In genomic region chr3:179750720-179751328, GRCh38 we compare ENCODE assay signal across 9 cellular contexts.
DNase-seq lines count a peak whose midpoint lies in the region; ATAC-seq and TF ChIP-seq lines count a peak whose summit lies in the region.
"Had no signal": no experiment of that assay in that cellular context is flagged by ENCODE, and none has a peak within 500 bp of the region (broad histone marks: within the 10 kb centered on the region; RNA-seq: fewer than 3 reads in every experiment).

No MANE protein-coding gene starts in this region.

- H3K4me1 Mint-ChIP-seq in activated CD4-positive, alpha-beta T cell treated with anti-CD3 and anti-CD28 coated beads, Interleukin-2, amount 10 ng/mL, durations not matched to agents 7 days and 5 days: no peaks in the 10 kb centered on the region
- peaks cover 2% of the 10 kb centered on the region for H3K4me1 Mint-ChIP-seq in T-helper 17 cell
- H3K4me1 Mint-ChIP-seq in effector memory CD8-positive, alpha-beta T cell (ENCODE audit: low read depth in 2 of 2): no peaks in the 10 kb centered on the region
- H3K4me1 Mint-ChIP-seq: activated naive CD4-positive, alpha-beta T cell treated with anti-CD3 and anti-CD28 coated beads, Interleukin-2, amount 50 U/mL, for 24 hours had no signal

- H3K27me3 ChIP-seq in Panc1 (ENCODE audit: control insufficient read depth, insufficient read depth, low read length): no peaks in the 10 kb centered on the region

- intact Hi-C loops in Panc1 (cut with micrococcal nuclease; ENCODE audit: unreplicated experiment): no loop called here

- POLR2A ChIA-PET in activated CD4-positive, alpha-beta T cell treated with anti-CD3 and anti-CD28 coated beads, Interleukin-2, amount 10 ng/mL, durations not matched to agents 7 days and 5 days (lab: Charles Lee): no interaction called here
- POLR2A ChIA-PET in Panc1 (lab: Charles Lee): no interaction called here

- ATAC-seq in HG02885 (IDR thresholded peaks at IDR 0.05; ENCODE audit: poor library complexity, unreplicated experiment) (peak; percentile 72), Panc1 (peak; percentile 80), T-helper 17 cell (no peak), GM21737 (IDR thresholded peaks at IDR 0.05; ENCODE audit: unreplicated experiment) (no peak)
- no peak for ATAC-seq in effector memory CD8-positive, alpha-beta T cell (replicated peaks)

- H3K9me3 ChIP-seq in Panc1 (ENCODE audit: control insufficient read depth, insufficient read depth, low read depth, low read length): no peaks in the 10 kb centered on the region
- no peaks in the 10 kb centered on the region for H3K9me3 ChIP-seq in T-helper 17 cell (ENCODE audit: control insufficient read depth, low read length, poor library complexity, severe bottlenecking)

- no peak overlapping the region for H3K27ac Mint-ChIP-seq in activated CD4-positive, alpha-beta T cell treated with anti-CD3 and anti-CD28 coated beads, Interleukin-2, amount 10 ng/mL, durations not matched to agents 7 days and 5 days
- no peak overlapping the region for H3K27ac Mint-ChIP-seq in T-helper 17 cell
- no peak overlapping the region for H3K27ac Mint-ChIP-seq in effector memory CD8-positive, alpha-beta T cell
- H3K27ac Mint-ChIP-seq: activated naive CD4-positive, alpha-beta T cell treated with anti-CD3 and anti-CD28 coated beads, Interleukin-2, amount 50 U/mL, for 24 hours had no signal

- peak; percentile 83 for TF ChIP-seq CTCF in Panc1 (IDR thresholded peaks at IDR 0.05)
- TF ChIP-seq CTCF in foreskin fibroblast (IDR thresholded peaks at IDR 0.05; ENCODE audit: low read depth, low read length): peak; percentile 74

- CTCF ChIA-PET in activated CD4-positive, alpha-beta T cell treated with anti-CD3 and anti-CD28 coated beads, Interleukin-2, amount 10 ng/mL, durations not matched to agents 7 days and 5 days (lab: Charles Lee): interaction anchor here (1.3 kb wide), 1 partner anchor 16 kb away, joined by 3 read pairs; no protein-coding TSS in a partner anchor
- CTCF ChIA-PET in Panc1 (lab: Charles Lee): no interaction called here

- H3K36me3 ChIP-seq in Panc1 (ENCODE audit: control insufficient read depth, insufficient read depth, low read length): no peaks in the 10 kb centered on the region

- H3K36me3 Mint-ChIP-seq in activated CD4-positive, alpha-beta T cell treated with anti-CD3 and anti-CD28 coated beads, Interleukin-2, amount 10 ng/mL, durations not matched to agents 7 days and 5 days (ENCODE audit: low read depth): peaks cover 7% of the 10 kb centered on the region
- H3K36me3 Mint-ChIP-seq in T-helper 17 cell (ENCODE audit: low read depth): peaks cover 4% of the 10 kb centered on the region
- peaks cover 5% of the 10 kb centered on the region for H3K36me3 Mint-ChIP-seq in effector memory CD8-positive, alpha-beta T cell (ENCODE audit: insufficient read depth)

- H3K4me3 Mint-ChIP-seq in activated CD4-positive, alpha-beta T cell treated with anti-CD3 and anti-CD28 coated beads, Interleukin-2, amount 10 ng/mL, durations not matched to agents 7 days and 5 days: no peak overlapping the region
- H3K4me3 Mint-ChIP-seq in T-helper 17 cell: no peak overlapping the region
- H3K4me3 Mint-ChIP-seq in effector memory CD8-positive, alpha-beta T cell: no peak overlapping the region
- H3K4me3 Mint-ChIP-seq: activated naive CD4-positive, alpha-beta T cell treated with anti-CD3 and anti-CD28 coated beads, Interleukin-2, amount 50 U/mL, for 24 hours had no signal

- in situ Hi-C loops in Panc1 (cut with HindIII; ENCODE audit: low pct_unique_long_range_greater_than_20kb, low sequenced_read_pairs): no loop called here

- BruUV-seq in Panc1 (replicated peaks; lab: Mats Ljungman, UMichigan): no TSS peak

- H3K4me3 ChIP-seq in Panc1 (ENCODE audit: low read depth in 2 of 2, low read length in 2 of 2) (no peak overlapping the region), foreskin fibroblast (ENCODE audit: low read depth in 1 of 2, low read length in 2 of 2) (no peak overlapping the region)

- no peaks in the 10 kb centered on the region for H3K4me1 ChIP-seq in Panc1 (ENCODE audit: control insufficient read depth, insufficient read depth, low read length)

- peak; percentile 24 for DNase-seq in activated CD4-positive, alpha-beta T cell treated with anti-CD3 and anti-CD28 coated beads, Interleukin-2, amount 10 ng/mL, durations not matched to agents 7 days and 5 days
- DNase-seq in activated CD4-positive, alpha-beta T cell treated with anti-CD3 and anti-CD28 coated beads for 1 hour: no peak
- DNase-seq in Panc1 (ENCODE audit: low read depth, low spot score) (no peak), foreskin fibroblast (peak; percentile 14 to 50), T-helper 17 cell (no peak)
- no peak for DNase-seq in effector memory CD8-positive, alpha-beta T cell

- H3K9me3 Mint-ChIP-seq in activated CD4-positive, alpha-beta T cell treated with anti-CD3 and anti-CD28 coated beads, Interleukin-2, amount 10 ng/mL, durations not matched to agents 7 days and 5 days: no peaks in the 10 kb centered on the region
- no peaks in the 10 kb centered on the region for H3K9me3 Mint-ChIP-seq in effector memory CD8-positive, alpha-beta T cell
- H3K9me3 Mint-ChIP-seq: activated naive CD4-positive, alpha-beta T cell treated with anti-CD3 and anti-CD28 coated beads, Interleukin-2, amount 50 U/mL, for 24 hours had no signal

- H3K27ac ChIP-seq in Panc1 (ENCODE audit: low read length): no peak overlapping the region

- no peaks in the 10 kb centered on the region for H3K27me3 Mint-ChIP-seq in activated CD4-positive, alpha-beta T cell treated with anti-CD3 and anti-CD28 coated beads, Interleukin-2, amount 10 ng/mL, durations not matched to agents 7 days and 5 days
- H3K27me3 Mint-ChIP-seq in T-helper 17 cell: no peaks in the 10 kb centered on the region
- H3K27me3 Mint-ChIP-seq in effector memory CD8-positive, alpha-beta T cell: no peaks in the 10 kb centered on the region
- H3K27me3 Mint-ChIP-seq: activated naive CD4-positive, alpha-beta T cell treated with anti-CD3 and anti-CD28 coated beads, Interleukin-2, amount 50 U/mL, for 24 hours had no signal

Comparison
In these comparisons a context has a peak if more than half of its experiments do, and no peak if none do; other contexts are left out.
1. DNase-seq: peak in activated CD4-positive, alpha-beta T cell treated with anti-CD3 and anti-CD28 coated beads, Interleukin-2, amount 10 ng/mL, durations not matched to agents 7 days and 5 days (single experiment) and foreskin fibroblast (2 of 2); none in activated CD4-positive, alpha-beta T cell treated with anti-CD3 and anti-CD28 coated beads for 1 hour (single experiment), Panc1 (single experiment), T-helper 17 cell (0 of 3) and effector memory CD8-positive, alpha-beta T cell (0 of 3).
2. ATAC-seq: peak in HG02885 (single experiment) and Panc1 (single experiment); none in T-helper 17 cell (single experiment), GM21737 (single experiment) and effector memory CD8-positive, alpha-beta T cell (single experiment).